ENCODE assay signal across 1 cellular context in genomic region chr12:52949413-52950331, GRCh38.
TF ChIP-seq lines count a peak whose summit lies in the region.

No MANE protein-coding gene starts in this region.

TF ChIP-seq in K562, 482 proteins besides CTCF, POLR2A, EP300 and RAD21 (continued from another document and continues in another):
- TF ChIP-seq CREB3L1 (IDR thresholded peaks at IDR 0.05; ENCODE audit: borderline replicate concordance, low read depth) (peak; percentile 49; the same call in 1 of the 2 replicates), E2F8 (IDR thresholded peaks at IDR 0.05; ENCODE audit: low read depth, partially characterized antibody) (peak; percentile 53), TARDBP (IDR thresholded peaks at IDR 0.05) (0 out of 2 replicates have a peak, but pooled peaks have one; percentile 60), TEAD4 (IDR thresholded peaks at IDR 0.05; ENCODE audit: low read length) (peak; percentile 16; the same call in 1 of the 2 replicates), TEAD4 (CRISPR knock-in tag; IDR thresholded peaks at IDR 0.05; ENCODE audit: borderline replicate concordance) (no peak; the same call in 1 of the 2 replicates), TAF9B (IDR thresholded peaks at IDR 0.05; ENCODE audit: partially characterized antibody) (peak; percentile 94), FOSL1 (tag; conservative IDR thresholded peaks at IDR 0.05) (peak; percentile 98), BCOR (IDR thresholded peaks at IDR 0.05) (peak; percentile 60), CTBP1 (IDR thresholded peaks at IDR 0.05; ENCODE audit: borderline replicate concordance) (peak; percentile 79), MCM3 (IDR thresholded peaks at IDR 0.05) (no peak), ETV1 (tag; conservative IDR thresholded peaks at IDR 0.05; ENCODE audit: low read depth) (peak; percentile 98), FOXA3 (CRISPR knock-in tag; conservative IDR thresholded peaks at IDR 0.05 in 1 of 2, IDR thresholded peaks at IDR 0.05 in 1 of 2) (peak; percentile 98 to 99), RAD51 (IDR thresholded peaks at IDR 0.05; ENCODE audit: borderline replicate concordance, low read depth) (no peak), SRSF9 (IDR thresholded peaks at IDR 0.05; ENCODE audit: borderline replicate concordance, low read depth, low read length) (no peak), ETS1 (conservative IDR thresholded peaks at IDR 0.05; ENCODE audit: control insufficient read depth, low read depth, low read length) (peak; percentile 85), MCM2 (IDR thresholded peaks at IDR 0.05; ENCODE audit: low read depth) (no peak), ZNF384 (IDR thresholded peaks at IDR 0.05; ENCODE audit: low read depth, low read length) (no peak), ZNF347 (CRISPR knock-in tag; IDR thresholded peaks at IDR 0.05; ENCODE audit: low read depth) (0 out of 2 replicates have a peak, but pooled peaks have one; percentile 24), POLR2H (tag; IDR thresholded peaks at IDR 0.05; ENCODE audit: low read depth) (peak; percentile 91), CBX1 (IDR thresholded peaks at IDR 0.05; ENCODE audit: low read depth) (peak; percentile 32; the same call in 1 of the 2 replicates), SUPT5H (IDR thresholded peaks at IDR 0.05) (peak; percentile 97), MYNN (IDR thresholded peaks at IDR 0.05) (no peak), MYNN (CRISPR knock-in tag; IDR thresholded peaks at IDR 0.05) (no peak), GTF2E2 (tag; IDR thresholded peaks at IDR 0.05) (peak; percentile 4; the same call in 1 of the 2 replicates), VEZF1 (CRISPR knock-in tag; IDR thresholded peaks at IDR 0.05) (peak; percentile 51), KLF10 (CRISPR knock-in tag; IDR thresholded peaks at IDR 0.05) (no peak), TFAP4 (CRISPR knock-in tag; IDR thresholded peaks at IDR 0.05; ENCODE audit: borderline replicate concordance) (peak; percentile 36; the same call in 1 of the 2 replicates), PHF21A (IDR thresholded peaks at IDR 0.05; ENCODE audit: borderline replicate concordance, low read depth) (peak; percentile 67; the same call in 1 of the 2 replicates), ERF (CRISPR knock-in tag; IDR thresholded peaks at IDR 0.05) (0 out of 2 replicates have a peak, but pooled peaks have one; percentile 75), CCNT2 (IDR thresholded peaks at IDR 0.05; ENCODE audit: borderline replicate concordance, extremely low read depth, insufficient read length, low read depth, low read length) (peak; percentile 57), FOXO4 (CRISPR knock-in tag; IDR thresholded peaks at IDR 0.05) (0 out of 2 replicates have a peak, but pooled peaks have one; percentile 37), NR1H2 (CRISPR knock-in tag; IDR thresholded peaks at IDR 0.05) (no peak), RUNX1 (IDR thresholded peaks at IDR 0.05; ENCODE audit: low read depth) (0 out of 2 replicates have a peak, but pooled peaks have one; percentile 20), HBP1 (CRISPR knock-in tag; IDR thresholded peaks at IDR 0.05) (peak; percentile 89; the same call in 1 of the 2 replicates), ARID2 (IDR thresholded peaks at IDR 0.05) (peak; percentile 25; the same call in 1 of the 2 replicates), JUN (IDR thresholded peaks at IDR 0.05; ENCODE audit: borderline replicate concordance, low read depth, low read length) (peak; percentile 96), JUN (CRISPR knock-in tag; IDR thresholded peaks at IDR 0.05; ENCODE audit: borderline replicate concordance) (no peak; the same call in 1 of the 2 replicates), NR2C1 (IDR thresholded peaks at IDR 0.05) (no peak; the same call in 1 of the 2 replicates), NR2C1 (tag; IDR thresholded peaks at IDR 0.05) (0 out of 2 replicates have a peak, but pooled peaks have one; percentile 37), NR3C1 (CRISPR knock-in tag; IDR thresholded peaks at IDR 0.05) (no peak), ARID3B (CRISPR knock-in tag; IDR thresholded peaks at IDR 0.05; ENCODE audit: borderline replicate concordance) (no peak), NBN (IDR thresholded peaks at IDR 0.05; ENCODE audit: low read depth) (peak; percentile 95), GMEB1 (CRISPR knock-in tag; IDR thresholded peaks at IDR 0.05) (0 out of 2 replicates have a peak, but pooled peaks have one; percentile 27), CC2D1A (IDR thresholded peaks at IDR 0.05) (peak; percentile 21; the same call in 1 of the 2 replicates), ZNF589 (CRISPR knock-in tag; IDR thresholded peaks at IDR 0.05; ENCODE audit: low read depth) (no peak), ESRRA (IDR thresholded peaks at IDR 0.05; ENCODE audit: borderline replicate concordance, low read depth) (peak; percentile 84; the same call in 1 of the 2 replicates), NFRKB (IDR thresholded peaks at IDR 0.05; ENCODE audit: low read depth) (peak; percentile 96), TAF1 (IDR thresholded peaks at IDR 0.05; ENCODE audit: control insufficient read depth, extremely low read depth, insufficient read depth, low read length, severe bottlenecking) (peak; percentile 92), GABPA (tag; conservative IDR thresholded peaks at IDR 0.05; ENCODE audit: low read depth) (peak; percentile 89), RBBP5 (IDR thresholded peaks at IDR 0.05; ENCODE audit: borderline replicate concordance, insufficient read depth, low read length, poor library complexity, severe bottlenecking) (peak; percentile 24), ATF3 (IDR thresholded peaks at IDR 0.05) (peak; percentile 97), ATF3 (CRISPR knock-in tag; conservative IDR thresholded peaks at IDR 0.05) (no peak), XRCC3 (IDR thresholded peaks at IDR 0.05) (no peak), ELF4 (CRISPR knock-in tag; IDR thresholded peaks at IDR 0.05) (peak; percentile 85; the same call in 1 of the 2 replicates), MAFK (IDR thresholded peaks at IDR 0.05; ENCODE audit: low read length) (peak; percentile 74)
